Comparison of ENCODE assay signal across 8 cellular contexts in genomic region chr5:136769900-136770684, GRCh38.
DNase-seq lines count a peak whose midpoint lies in the region; ATAC-seq and TF ChIP-seq lines count a peak whose summit lies in the region.

No MANE protein-coding gene starts in this region.

- no peaks in the 10 kb centered on the region for H3K4me1 ChIP-seq in uterus

- H3K4me3 ChIP-seq in AG10803 (ENCODE audit: low read length) (no peak overlapping the region), GM12864 (ENCODE audit: low read depth, low read length) (no peak overlapping the region), epithelial cell of esophagus (ENCODE audit: low read length) (no peak overlapping the region), uterus (no peak overlapping the region)

- H3K9me3 ChIP-seq in uterus: no peaks in the 10 kb centered on the region

- TF ChIP-seq CTCF in AG10803 (conservative IDR thresholded peaks at IDR 0.05; ENCODE audit: low read length) (peak; percentile 83), GM12864 (IDR thresholded peaks at IDR 0.05; ENCODE audit: low read depth, low read length, missing control alignments) (peak; percentile 83), epithelial cell of esophagus (IDR thresholded peaks at IDR 0.05; ENCODE audit: insufficient read depth, low read depth, low read length, missing control alignments) (peak; percentile 85), uterus (IDR thresholded peaks at IDR 0.05) (peak; percentile 34 to 70 (median 60))

- H3K27ac ChIP-seq in uterus: no peak overlapping the region

- no peaks in the 10 kb centered on the region for H3K27me3 ChIP-seq in uterus

- no peak for TF ChIP-seq POLR2A in uterus (IDR thresholded peaks at IDR 0.05)

- peak; percentile 71 for ATAC-seq in HG02588 (IDR thresholded peaks at IDR 0.05; ENCODE audit: unreplicated experiment)

- intact Hi-C loops in uterus (cut with DNase I; ENCODE audit: low total_unique reads): no loop called here

- H3K36me3 ChIP-seq in uterus: no peaks in the 10 kb centered on the region

- DNase-seq in AG10803 (ENCODE audit: low read depth): peak; percentile 75
- DNase-seq in GM12864 (ENCODE audit: low read depth): peak; percentile 16
- peak; percentile 46 for DNase-seq in NCI-H1048 (lab: John Stamatoyannopoulos, UW)
- DNase-seq in SKM-1 treated with dmso at 0.1 percent for 144 hours (lab: John Stamatoyannopoulos, UW; ENCODE audit: unreplicated experiment): peak; percentile 66
- DNase-seq in epithelial cell of esophagus (ENCODE audit: low read depth): peak; percentile 79
- DNase-seq in midbrain (lab: John Stamatoyannopoulos, UW): peak; percentile 75
- peak; percentile 36 to 43 for DNase-seq in uterus

Comparison
In these comparisons a context has a peak if more than half of its experiments do, and no peak if none do; other contexts are left out.
1. DNase-seq: peak in every context shown above with its lines; median percentile 79 in epithelial cell of esophagus; 75 in AG10803; 75 in midbrain; 66 in SKM-1 treated with dmso at 0.1 percent for 144 hours; 46 in NCI-H1048; 40 in uterus; 16 in GM12864.